Comparison of ENCODE assay signal across 24 cellular contexts in genomic region chr20:48742912-48743680, GRCh38.
DNase-seq lines count a peak whose midpoint lies in the region; ATAC-seq and TF ChIP-seq lines count a peak whose summit lies in the region.
"Had no signal": no experiment of that assay in that cellular context is flagged by ENCODE, and none has a peak within 500 bp of the region (broad histone marks: within the 10 kb centered on the region; RNA-seq: fewer than 3 reads in every experiment).

No MANE protein-coding gene starts in this region.

- no peaks in the 10 kb centered on the region for H3K79me2 ChIP-seq in OCI-LY7 (ENCODE audit: insufficient read depth, low read depth, low read length)

- CTCF ChIA-PET in CD8-positive, alpha-beta T cell (lab: Charles Lee), result no interaction called here
- CTCF ChIA-PET in OCI-LY7 (lab: Charles Lee; ENCODE audit: unreplicated experiment), result no interaction called here

- H3K4me1 ChIP-seq in CD8-positive, alpha-beta T cell (ENCODE audit: insufficient read depth, low read length), result peaks cover 28% of the 10 kb centered on the region
- peaks cover 49% of the 10 kb centered on the region for H3K4me1 ChIP-seq in OCI-LY7 (ENCODE audit: insufficient read depth, low read length, poor library complexity, severe bottlenecking)

- no peak overlapping the region for H3K4me2 ChIP-seq in OCI-LY7 (ENCODE audit: low read length)

- peaks cover 39% of the 10 kb centered on the region for H3K36me3 ChIP-seq in CD8-positive, alpha-beta T cell (ENCODE audit: insufficient read depth, low read length)
- H3K36me3 ChIP-seq in OCI-LY7 (ENCODE audit: insufficient read depth, low read length), result peaks cover 6% of the 10 kb centered on the region

- ATAC-seq in CD8-positive, alpha-beta T cell, result no peak
- no peak for ATAC-seq in natural killer cell treated with Interleukin-12 subunit alpha and Interleukin-12 subunit beta and Interleukin-15 and Interleukin-18, amount 100 ng/mL, for 72 hours
- ATAC-seq: naive thymus-derived CD8-positive, alpha-beta T cell had no signal

- no peaks in the 10 kb centered on the region for H3K9me2 ChIP-seq in OCI-LY7 (ENCODE audit: insufficient read depth, low read length)

- no peak for DNase-seq in CD8-positive, alpha-beta T cell
- DNase-seq in chondrocyte (ENCODE audit: low spot score) (peak; percentile 44), Kasumi-1 (lab: John Stamatoyannopoulos, UW) (no peak), OCI-LY7 (ENCODE audit: low spot score) (no peak), DMS53 treated with DMSO at 0.1 percent for 48 hours (lab: John Stamatoyannopoulos, UW; ENCODE audit: unreplicated experiment) (no peak)
- peak; percentile 13 for DNase-seq in natural killer cell treated with Interleukin-12 subunit alpha and Interleukin-12 subunit beta and Interleukin-15 and Interleukin-18, amount 100 ng/mL, for 72 hours (ENCODE audit: low spot score)
- DNase-seq: activated T-cell treated with anti-CD3 and anti-CD28 coated beads, Interleukin-2, amount 50 U/mL, for 48 hours; C1 segment of cervical spinal cord; central memory CD4-positive, alpha-beta T cell; EL; HCEC 1CT; islet precursor cell; KG1; midbrain; MM.1S; naive thymus-derived CD8-positive, alpha-beta T cell; NCI-H1417 treated with DMSO at 0.1 percent for 48 hours; NCI-H446; NCI-H774; T-helper 1 cell had no signal

- H2AFZ ChIP-seq in OCI-LY7 (ENCODE audit: low read length), result no peak overlapping the region

- H4K20me1 ChIP-seq in OCI-LY7 (ENCODE audit: insufficient read depth, low read length), result no peaks in the 10 kb centered on the region

- no peak overlapping the region for H3K4me3 ChIP-seq in CD8-positive, alpha-beta T cell (ENCODE audit: low read depth, low read length)
- H3K4me3 ChIP-seq in OCI-LY7 (ENCODE audit: low read depth, low read length, poor library complexity, severe bottlenecking), result no peak overlapping the region
- H3K4me3 ChIP-seq: skin epidermis had no signal

- no TSS peak for BruUV-seq in OCI-LY7 (replicated peaks; lab: Mats Ljungman, UMichigan)

- no peaks in the 10 kb centered on the region for H3K27me3 Mint-ChIP-seq in CD8-positive, alpha-beta T cell (ENCODE audit: low read depth)
- H3K27me3 Mint-ChIP-seq in IgD-negative memory B cell (no peaks in the 10 kb centered on the region), chondrocyte (ENCODE audit: low read depth) (peaks cover 3% of the 10 kb centered on the region)
- H3K27me3 Mint-ChIP-seq in natural killer cell treated with Interleukin-12 subunit alpha and Interleukin-12 subunit beta and Interleukin-15 and Interleukin-18, amount 100 ng/mL, for 72 hours, result no peaks in the 10 kb centered on the region
- H3K27me3 Mint-ChIP-seq: activated naive CD8-positive, alpha-beta T cell; naive thymus-derived CD8-positive, alpha-beta T cell had no signal

- H3K9me3 ChIP-seq in CD8-positive, alpha-beta T cell (ENCODE audit: low read length), result no peaks in the 10 kb centered on the region
- no peaks in the 10 kb centered on the region for H3K9me3 ChIP-seq in OCI-LY7 (ENCODE audit: low read length)

- H3K9me3 Mint-ChIP-seq in CD8-positive, alpha-beta T cell, result no peaks in the 10 kb centered on the region
- H3K9me3 Mint-ChIP-seq in IgD-negative memory B cell, result no peaks in the 10 kb centered on the region
- no peaks in the 10 kb centered on the region for H3K9me3 Mint-ChIP-seq in chondrocyte (ENCODE audit: low read depth)
- H3K9me3 Mint-ChIP-seq in natural killer cell treated with Interleukin-12 subunit alpha and Interleukin-12 subunit beta and Interleukin-15 and Interleukin-18, amount 100 ng/mL, for 72 hours, result no peaks in the 10 kb centered on the region
- H3K9me3 Mint-ChIP-seq: naive thymus-derived CD8-positive, alpha-beta T cell had no signal

- intact Hi-C loops in CD8-positive, alpha-beta T cell (cut with DNase I, micrococcal nuclease), result no loop called here
- intact Hi-C loops in OCI-LY7 (cut with micrococcal nuclease; ENCODE audit: unreplicated experiment), result no loop called here

- H3K4me3 Mint-ChIP-seq in CD8-positive, alpha-beta T cell, result no peak overlapping the region
- H3K4me3 Mint-ChIP-seq in IgD-negative memory B cell (no peak overlapping the region), chondrocyte (ENCODE audit: unreplicated experiment) (no peak overlapping the region)
- no peak overlapping the region for H3K4me3 Mint-ChIP-seq in natural killer cell treated with Interleukin-12 subunit alpha and Interleukin-12 subunit beta and Interleukin-15 and Interleukin-18, amount 100 ng/mL, for 72 hours
- H3K4me3 Mint-ChIP-seq: activated naive CD8-positive, alpha-beta T cell; naive thymus-derived CD8-positive, alpha-beta T cell had no signal

- peaks cover 73% of the 10 kb centered on the region for H3K36me3 Mint-ChIP-seq in CD8-positive, alpha-beta T cell
- H3K36me3 Mint-ChIP-seq in IgD-negative memory B cell (peaks cover 1% of the 10 kb centered on the region), chondrocyte (ENCODE audit: low read depth) (peaks cover 9% of the 10 kb centered on the region)
- H3K36me3 Mint-ChIP-seq in natural killer cell treated with Interleukin-12 subunit alpha and Interleukin-12 subunit beta and Interleukin-15 and Interleukin-18, amount 100 ng/mL, for 72 hours, result peaks cover 13% of the 10 kb centered on the region

- POLR2A ChIA-PET in CD8-positive, alpha-beta T cell (lab: Charles Lee), result no interaction called here
- POLR2A ChIA-PET in OCI-LY7 (lab: Charles Lee), result no interaction called here

- no peaks in the 10 kb centered on the region for H3K27me3 ChIP-seq in CD8-positive, alpha-beta T cell (ENCODE audit: insufficient read depth, low read length)

- no peak for TF ChIP-seq CTCF in CD8-positive, alpha-beta T cell (IDR thresholded peaks at IDR 0.05)
- TF ChIP-seq CTCF in chondrocyte (IDR thresholded peaks at IDR 0.05) (no peak), OCI-LY7 (conservative IDR thresholded peaks at IDR 0.05; ENCODE audit: low read length) (no peak)

- H3K4me1 Mint-ChIP-seq in CD8-positive, alpha-beta T cell (ENCODE audit: low read depth), result peaks cover 40% of the 10 kb centered on the region
- peaks cover 37 to 50% (median 40%) of the 10 kb centered on the region in 3 donors for H3K4me1 Mint-ChIP-seq in IgD-negative memory B cell
- H3K4me1 Mint-ChIP-seq in chondrocyte (ENCODE audit: low read depth), result peaks cover 9% of the 10 kb centered on the region
- H3K4me1 Mint-ChIP-seq in natural killer cell treated with Interleukin-12 subunit alpha and Interleukin-12 subunit beta and Interleukin-15 and Interleukin-18, amount 100 ng/mL, for 72 hours (ENCODE audit: low read depth in 2 of 2), result peaks cover 47 to 54% of the 10 kb centered on the region in 2 donors

- H3K27ac ChIP-seq in CD8-positive, alpha-beta T cell (ENCODE audit: low read depth, low read length), result no peak overlapping the region
- no peak overlapping the region for H3K27ac ChIP-seq in OCI-LY7 (ENCODE audit: low read depth, low read length, poor library complexity, severe bottlenecking)
- H3K27ac ChIP-seq: RWPE1, skin epidermis had no signal

- peak overlapping the region; percentile 1 for H3K27ac Mint-ChIP-seq in CD8-positive, alpha-beta T cell
- H3K27ac Mint-ChIP-seq in IgD-negative memory B cell, result peak overlapping the region in 2 of 3 donors; percentile 15 to 70
- H3K27ac Mint-ChIP-seq in chondrocyte (ENCODE audit: unreplicated experiment), result no peak overlapping the region
- peak overlapping the region; percentile 75 to 88 for H3K27ac Mint-ChIP-seq in natural killer cell treated with Interleukin-12 subunit alpha and Interleukin-12 subunit beta and Interleukin-15 and Interleukin-18, amount 100 ng/mL, for 72 hours

Comparison
In these comparisons a context has a peak if more than half of its experiments do, and no peak if none do; other contexts are left out.
1. DNase-seq: peak in chondrocyte (single experiment) and natural killer cell treated with Interleukin-12 subunit alpha and Interleukin-12 subunit beta and Interleukin-15 and Interleukin-18, amount 100 ng/mL, for 72 hours (single experiment); none in CD8-positive, alpha-beta T cell (0 of 7), Kasumi-1 (0 of 2), OCI-LY7 (single experiment) and DMS53 treated with DMSO at 0.1 percent for 48 hours (single experiment).